In genomic region chr6:11806561-11807317, GRCh38 we compare ENCODE assay signal across 22 cellular contexts. TPM values are rescaled to one million over a fixed set of nuclear protein-coding genes. Genes with fewer than 3 reads are reported as not detected.
DNase-seq lines count a peak whose midpoint lies in the region; ATAC-seq and TF ChIP-seq lines count a peak whose summit lies in the region.
"Had no signal": no experiment of that assay in that cellular context is flagged by ENCODE, and none has a peak within 500 bp of the region (broad histone marks: within the 10 kb centered on the region; RNA-seq: fewer than 3 reads in every experiment).

No MANE protein-coding gene starts in this region.

- H3F3A ChIP-seq in neural progenitor cell (ENCODE audit: low read depth): no peaks in the 10 kb centered on the region

- H3K4me3 ChIP-seq in DND-41 (ENCODE audit: low read depth in 1 of 2, low read length in 2 of 2) (no peak overlapping the region), neural progenitor cell (no peak overlapping the region), MG63 (no peak overlapping the region)
- H3K4me3 ChIP-seq: GM23338, thyroid gland had no signal

- peak overlapping the region; percentile 2 for H3K4me3 Mint-ChIP-seq in activated naive CD8-positive, alpha-beta T cell treated with anti-CD3 and anti-CD28 coated beads, Interleukin-2, amount 50 U/mL, for 24 hours
- H3K4me3 Mint-ChIP-seq in neural progenitor cell: no peak overlapping the region
- H3K4me3 Mint-ChIP-seq: activated B cell treated with CpG ODN at 0.5 μM for 24 hours, GM23338, immature natural killer cell, nephron had no signal

- H3K27me3 ChIP-seq in DND-41 (ENCODE audit: insufficient read depth, low read length, poor library complexity): no peaks in the 10 kb centered on the region
- H3K27me3 ChIP-seq in neural progenitor cell: no peaks in the 10 kb centered on the region
- H3K27me3 ChIP-seq in MG63: no peaks in the 10 kb centered on the region
- H3K27me3 ChIP-seq: thyroid gland had no signal

- no peaks in the 10 kb centered on the region for H3K36me3 Mint-ChIP-seq in activated naive CD8-positive, alpha-beta T cell treated with anti-CD3 and anti-CD28 coated beads, Interleukin-2, amount 50 U/mL, for 24 hours (ENCODE audit: low read depth)
- H3K36me3 Mint-ChIP-seq in neural progenitor cell: no peaks in the 10 kb centered on the region
- H3K36me3 Mint-ChIP-seq: immature natural killer cell had no signal

- H3K4me2 ChIP-seq in DND-41 (ENCODE audit: insufficient read depth, low read length) (peak overlapping the region; percentile 23; the same call in 1 of the 2 replicates), neural progenitor cell (no peak overlapping the region)

- peak overlapping the region; percentile 0 for H3K27ac Mint-ChIP-seq in activated naive CD8-positive, alpha-beta T cell treated with anti-CD3 and anti-CD28 coated beads, Interleukin-2, amount 50 U/mL, for 24 hours
- H3K27ac Mint-ChIP-seq in neural progenitor cell: peak overlapping the region; percentile 19
- H3K27ac Mint-ChIP-seq: activated B cell treated with CpG ODN at 0.5 μM for 24 hours; activated T-helper 2 cell treated with anti-CD3 and anti-CD28 coated beads, Interferon-gamma antibody, Interleukin-2, Interleukin-4, amounts not matched to agents 10 μg/mL and 5 μg/mL and 100 μg/mL, durations not matched to agents 14 hours and 24 hours and 36 hours; GM23338; immature natural killer cell; nephron had no signal

- DNase-seq in DND-41: peak; percentile 72
- peak; percentile 50 for DNase-seq in NCI-H82 (lab: John Stamatoyannopoulos, UW)
- peak; percentile 15 for DNase-seq in activated naive CD8-positive, alpha-beta T cell treated with anti-CD3 and anti-CD28 coated beads, Interleukin-2, amount 50 U/mL, for 24 hours
- no peak for DNase-seq in neural progenitor cell (ENCODE audit: low spot score)
- DNase-seq in MG63: no peak
- no peak for DNase-seq in NCI-H524 (lab: John Stamatoyannopoulos, UW)
- DNase-seq: activated B cell treated with CpG ODN at 0.5 μM for 24 hours, AML-193, Calu3, head of caudate nucleus, immature natural killer cell, MM.1S, NCI-H1694 treated with DMSO at 0.1 percent for 48 hours, NCI-H446 treated with DMSO at 0.1 percent for 48 hours, SHP77 treated with DMSO at 0.1 percent for 48 hours, T-helper 2 cell, thyroid gland had no signal

- H3K79me2 ChIP-seq in DND-41 (ENCODE audit: insufficient read depth, low read length) (no peaks in the 10 kb centered on the region), neural progenitor cell (ENCODE audit: low read depth) (no peaks in the 10 kb centered on the region)

- ATAC-seq in DND-41 (ENCODE audit: insufficient read depth, low read depth): peak; percentile 92
- ATAC-seq in activated naive CD8-positive, alpha-beta T cell treated with anti-CD3 and anti-CD28 coated beads, Interleukin-2, amount 50 U/mL, for 24 hours: peak; percentile 81
- ATAC-seq in HG03342 (IDR thresholded peaks at IDR 0.05; ENCODE audit: unreplicated experiment): no peak
- ATAC-seq in HG03460 (IDR thresholded peaks at IDR 0.05; ENCODE audit: unreplicated experiment): no peak

- no peaks in the 10 kb centered on the region for H4K20me1 ChIP-seq in DND-41 (ENCODE audit: insufficient read depth, low read length)
- no peaks in the 10 kb centered on the region for H4K20me1 ChIP-seq in neural progenitor cell (ENCODE audit: low read depth)

- H3K4me1 Mint-ChIP-seq in activated naive CD8-positive, alpha-beta T cell treated with anti-CD3 and anti-CD28 coated beads, Interleukin-2, amount 50 U/mL, for 24 hours: peaks cover 37% of the 10 kb centered on the region
- H3K4me1 Mint-ChIP-seq in neural progenitor cell: peaks cover 53% of the 10 kb centered on the region
- H3K4me1 Mint-ChIP-seq: activated B cell treated with CpG ODN at 0.5 μM for 24 hours, immature natural killer cell had no signal

- H3K9ac ChIP-seq in DND-41 (ENCODE audit: low read depth, low read length) (no peak overlapping the region; the same call in 1 of the 2 replicates), neural progenitor cell (no peak overlapping the region)

- H3K27ac ChIP-seq in DND-41 (ENCODE audit: low read length) (peak overlapping the region; percentile 68; the same call in 1 of the 2 replicates), neural progenitor cell (no peak overlapping the region)

- H2AFZ ChIP-seq in DND-41 (ENCODE audit: low read depth, low read length) (no peak overlapping the region), neural progenitor cell (replicated peaks) (no peak overlapping the region)

- peaks cover 23% of the 10 kb centered on the region for H3K4me1 ChIP-seq in DND-41 (ENCODE audit: insufficient read depth, low read length)
- peaks cover 17% of the 10 kb centered on the region for H3K4me1 ChIP-seq in neural progenitor cell

- H3K9me3 ChIP-seq in DND-41 (ENCODE audit: insufficient read depth, low read length, severe bottlenecking): no peaks in the 10 kb centered on the region
- H3K9me3 ChIP-seq in neural progenitor cell (ENCODE audit: low read depth): no peaks in the 10 kb centered on the region
- H3K9me3 ChIP-seq in MG63: no peaks in the 10 kb centered on the region
- H3K9me3 ChIP-seq: thyroid gland had no signal

- no peaks in the 10 kb centered on the region for H3K9me3 Mint-ChIP-seq in activated naive CD8-positive, alpha-beta T cell treated with anti-CD3 and anti-CD28 coated beads, Interleukin-2, amount 50 U/mL, for 24 hours
- peaks cover 2% of the 10 kb centered on the region for H3K9me3 Mint-ChIP-seq in neural progenitor cell
- H3K9me3 Mint-ChIP-seq: activated B cell treated with CpG ODN at 0.5 μM for 24 hours; activated T-helper 2 cell treated with anti-CD3 and anti-CD28 coated beads, Interferon-gamma antibody, Interleukin-2, Interleukin-4, amounts not matched to agents 10 μg/mL and 5 μg/mL and 100 μg/mL, durations not matched to agents 14 hours and 24 hours and 36 hours; GM23338; immature natural killer cell; nephron had no signal

- H3K27me3 Mint-ChIP-seq in activated naive CD8-positive, alpha-beta T cell treated with anti-CD3 and anti-CD28 coated beads, Interleukin-2, amount 50 U/mL, for 24 hours: no peaks in the 10 kb centered on the region
- H3K27me3 Mint-ChIP-seq in neural progenitor cell (ENCODE audit: insufficient read depth, low read depth): peaks cover 18% of the 10 kb centered on the region

- TF ChIP-seq CTCF in DND-41 (IDR thresholded peaks at IDR 0.05; ENCODE audit: borderline replicate concordance, extremely low read depth, low read length, poor library complexity, severe bottlenecking) (no peak), neural progenitor cell (IDR thresholded peaks at IDR 0.05) (no peak)

- H3K36me3 ChIP-seq in DND-41 (ENCODE audit: insufficient read depth, low read length) (no peaks in the 10 kb centered on the region), neural progenitor cell (no peaks in the 10 kb centered on the region), MG63 (no peaks in the 10 kb centered on the region)
- H3K36me3 ChIP-seq: thyroid gland had no signal

RNA-seq across cellular contexts. Expression of gene ADTRP, which starts 28.1 kb away (rescaled TPM):
- total RNA-seq in neural progenitor cell (ENCODE audit: low replicate concordance): not detected in 2 replicates
- 1.5 and 2.1 TPM in 2 replicates for total RNA-seq in MG63 (2014; rRNA removed; shearing (Covaris generic); ENCODE audit: low replicate concordance)
- total RNA-seq: GM23338 had no signal

Comparison
In these comparisons a context has a peak if more than half of its experiments do, and no peak if none do; other contexts are left out.
1. ATAC-seq: peak in DND-41 (single experiment) and activated naive CD8-positive, alpha-beta T cell treated with anti-CD3 and anti-CD28 coated beads, Interleukin-2, amount 50 U/mL, for 24 hours (single experiment); none in HG03342 (single experiment) and HG03460 (single experiment).
2. DNase-seq: peak in DND-41 (single experiment), NCI-H82 (single experiment) and activated naive CD8-positive, alpha-beta T cell treated with anti-CD3 and anti-CD28 coated beads, Interleukin-2, amount 50 U/mL, for 24 hours (single experiment); none in neural progenitor cell (single experiment), MG63 (single experiment) and NCI-H524 (0 of 2).